In genomic region chr10:13162013-13162364, GRCh38 we compare ENCODE assay signal across 8 cellular contexts. TPM values are rescaled to one million over a fixed set of nuclear protein-coding genes. Genes with fewer than 3 reads are reported as not detected.
DNase-seq lines count a peak whose midpoint lies in the region; ATAC-seq and TF ChIP-seq lines count a peak whose summit lies in the region.

No MANE protein-coding gene starts in this region.

- H3K9ac ChIP-seq in colonic mucosa (ENCODE audit: low read depth in 2 of 2, low read length in 2 of 2): no peak overlapping the region

- H3K27me3 ChIP-seq in DOHH2 (ENCODE audit: control insufficient read depth, low read length) (no peaks in the 10 kb centered on the region), colonic mucosa (no peaks in the 10 kb centered on the region), osteoblast (ENCODE audit: insufficient read depth, low read length) (no peaks in the 10 kb centered on the region)

- H4K20me1 ChIP-seq in DOHH2 (ENCODE audit: control insufficient read depth, insufficient read depth, low read depth, low read length) (peaks cover 9% of the 10 kb centered on the region; the same call in 1 of the 2 replicates), osteoblast (ENCODE audit: insufficient read depth, low read length) (no peaks in the 10 kb centered on the region)

- ATAC-seq in GM21786 (IDR thresholded peaks at IDR 0.05; ENCODE audit: unreplicated experiment): no peak
- no peak for ATAC-seq in GM19452 (IDR thresholded peaks at IDR 0.05; ENCODE audit: unreplicated experiment)

- H3K4me2 ChIP-seq in DOHH2 (ENCODE audit: low read length) (peak overlapping the region; percentile 85), osteoblast (ENCODE audit: insufficient read depth, low read length) (peak overlapping the region; percentile 100)

- intact Hi-C loops in colonic mucosa (cut with DNase I): loop anchor here (10.0 kb wide), 1 partner anchor 273 kb away; no protein-coding TSS in a partner anchor

- H3K79me2 ChIP-seq in DOHH2 (ENCODE audit: control insufficient read depth, low read length) (peaks cover 53% of the 10 kb centered on the region), osteoblast (ENCODE audit: insufficient read depth, low read length) (peaks cover 18% of the 10 kb centered on the region)

- H3K9me2 ChIP-seq in DOHH2 (replicated peaks; ENCODE audit: control insufficient read depth, low read length): no peaks in the 10 kb centered on the region

- H3K4me3 ChIP-seq in DOHH2 (ENCODE audit: low read length) (peak overlapping the region; percentile 94), colonic mucosa (peak overlapping the region; percentile 59), osteoblast (ENCODE audit: insufficient read depth, low read length) (peak overlapping the region; percentile 82)

- peaks cover 46% of the 10 kb centered on the region for H3K36me3 ChIP-seq in DOHH2 (ENCODE audit: control insufficient read depth, low read length)
- H3K36me3 ChIP-seq in KOPT-K1 (ENCODE audit: insufficient read depth, low read length): peaks cover 37% of the 10 kb centered on the region
- no peaks in the 10 kb centered on the region for H3K36me3 ChIP-seq in colonic mucosa
- no peaks in the 10 kb centered on the region for H3K36me3 ChIP-seq in osteoblast (ENCODE audit: insufficient read depth, low read length)

- H3F3A ChIP-seq in DOHH2 (ENCODE audit: control insufficient read depth, insufficient read depth): 0 out of 2 replicates have a peak, but pooled peaks cover 2% of the 10 kb centered on the region

- H2AFZ ChIP-seq in osteoblast (ENCODE audit: low read length): peak overlapping the region; percentile 81

- H3K4me1 ChIP-seq in DOHH2 (ENCODE audit: control insufficient read depth, low read length) (peaks cover 35% of the 10 kb centered on the region), colonic mucosa (peaks cover 6% of the 10 kb centered on the region), osteoblast (ENCODE audit: insufficient read depth, low read length) (peaks cover 13% of the 10 kb centered on the region)

- H3K9me3 ChIP-seq in DOHH2 (ENCODE audit: control insufficient read depth, insufficient read depth, low read length) (no peaks in the 10 kb centered on the region), KOPT-K1 (ENCODE audit: insufficient read depth, low read length, poor library complexity, severe bottlenecking) (no peaks in the 10 kb centered on the region), colonic mucosa (no peaks in the 10 kb centered on the region), osteoblast (ENCODE audit: low read depth, low read length) (no peaks in the 10 kb centered on the region)

- DNase-seq in colonic mucosa: no peak
- DNase-seq in osteoblast (ENCODE audit: insufficient read length, low spot score, missing footprints): peak; percentile 77
- no peak for DNase-seq in MV-4-11 (lab: John Stamatoyannopoulos, UW)
- no peak for DNase-seq in NCI-H2227 treated with DMSO at 0.1 percent for 48 hours (lab: John Stamatoyannopoulos, UW)

- peak overlapping the region; percentile 42 for H3K27ac ChIP-seq in DOHH2 (ENCODE audit: low read depth, low read length)
- H3K27ac ChIP-seq in KOPT-K1 (ENCODE audit: low read depth, low read length, poor library complexity, severe bottlenecking): peak overlapping the region; percentile 69
- H3K27ac ChIP-seq in colonic mucosa: no peak overlapping the region
- H3K27ac ChIP-seq in osteoblast (ENCODE audit: low read depth, low read length): peak overlapping the region; percentile 31

- TF ChIP-seq CTCF in DOHH2 (IDR thresholded peaks at IDR 0.05; ENCODE audit: low read depth, low read length, poor library complexity, severe bottlenecking) (no peak), colonic mucosa (IDR thresholded peaks at IDR 0.05) (no peak), osteoblast (IDR thresholded peaks at IDR 0.05; ENCODE audit: extremely low read depth, low read depth, low read length) (no peak)

RNA-seq across cellular contexts. Expression of gene MCM10, which starts 0.6 kb away (rescaled TPM):
- 10 to 100 TPM in 1 of 2 donors, 1 to 10 TPM in 1; 2.4 to 21.0 TPM for total RNA-seq in colonic mucosa
- total RNA-seq in osteoblast: 1.4 and 2.4 TPM in 2 replicates
